ENCODE assay signal across 8 cellular contexts in genomic region chr1:11099310-11100148, GRCh38. TPM values are rescaled to one million over a fixed set of nuclear protein-coding genes. Genes with fewer than 3 reads are reported as not detected.
DNase-seq lines count a peak whose midpoint lies in the region; ATAC-seq and TF ChIP-seq lines count a peak whose summit lies in the region.

Gene EXOSC10, minus strand, starts transcription at chr1:11099869. Its CDS starts 38 bp downstream, at chr1:11099831.

- intact Hi-C loops in activated B cell treated with CpG ODN at 0.5 μM for 24 hours (cut with micrococcal nuclease) = loop anchor here (1.0 kb wide), 2 partner anchors 39 to 163 kb away; partner anchors contain the start of genes MTOR and SRM

- WGBS in smooth muscle cell (ENCODE audit: low lambda C conversion rate) = 1% methylated on average over 78 of the region's 78 CpGs

- H3K4me1 ChIP-seq in ACC112 (ENCODE audit: control insufficient read depth, insufficient read depth, low read length, unreplicated experiment) (peaks cover 13% of the 10 kb centered on the region), smooth muscle cell (ENCODE audit: low read depth) (peaks cover 17% of the 10 kb centered on the region)

- H3K4me3 Mint-ChIP-seq in activated B cell treated with CpG ODN at 0.5 μM for 24 hours = peak within 1 kb of the TSS; percentile 95

- POLR2A ChIA-PET in activated B cell treated with CpG ODN at 0.5 μM for 24 hours (lab: Charles Lee) = interaction anchor here (0.6 to 3.4 kb wide), 17 partner anchors 9 to 1356 kb away, joined by 3 to 25 read pairs (median 4); partner anchors contain the start of genes MTOR, SRM and TARDBP

- H3K36me3 ChIP-seq in ACC112 (ENCODE audit: insufficient read depth, low read length) = peaks cover 5% of the 10 kb centered on the region; the same call in 1 of the 2 replicates
- H3K36me3 ChIP-seq in smooth muscle cell (ENCODE audit: low read depth) = peaks cover 8% of the 10 kb centered on the region

- H3K27me3 ChIP-seq in ACC112 (ENCODE audit: insufficient read depth, low read length) (no peaks in the 10 kb centered on the region), smooth muscle cell (ENCODE audit: low read depth) (no peaks in the 10 kb centered on the region)

- H3K36me3 Mint-ChIP-seq in activated B cell treated with CpG ODN at 0.5 μM for 24 hours (ENCODE audit: low read depth) = peaks cover 26% of the 10 kb centered on the region

- H3K4me1 Mint-ChIP-seq in activated B cell treated with CpG ODN at 0.5 μM for 24 hours = peaks cover 15% of the 10 kb centered on the region

- H3K79me2 ChIP-seq in ACC112 (ENCODE audit: control insufficient read depth, insufficient read depth, low read length, unreplicated experiment) (peaks cover 21% of the 10 kb centered on the region), smooth muscle cell (ENCODE audit: low read depth) (peaks cover 24% of the 10 kb centered on the region)

- no peak for TF ChIP-seq CTCF in activated B cell treated with CpG ODN at 0.5 μM for 24 hours (IDR thresholded peaks at IDR 0.05)
- no peak for TF ChIP-seq CTCF in cardiac fibroblast (IDR thresholded peaks at IDR 0.05; ENCODE audit: low read depth, low read length)
- no peak for TF ChIP-seq CTCF in smooth muscle cell (IDR thresholded peaks at IDR 0.05; ENCODE audit: borderline replicate concordance, insufficient read depth, poor library complexity, severe bottlenecking)

- H3K9me3 Mint-ChIP-seq in activated B cell treated with CpG ODN at 0.5 μM for 24 hours = no peaks in the 10 kb centered on the region

- H3K27ac ChIP-seq in ACC112 (ENCODE audit: low read depth, low read length) = peak within 1 kb of the TSS; percentile 58
- H3K27ac ChIP-seq in smooth muscle cell (ENCODE audit: low read depth) = peak within 1 kb of the TSS; percentile 47

- H3K9me3 ChIP-seq in smooth muscle cell (replicated peaks; ENCODE audit: low read depth) = no peaks in the 10 kb centered on the region

- H3K4me3 ChIP-seq in ACC112 (ENCODE audit: low read depth, low read length) = peak within 1 kb of the TSS; percentile 97
- H3K4me3 ChIP-seq in cardiac fibroblast (replicated peaks in 1 of 2; ENCODE audit: low read depth in 2 of 2, low read length in 2 of 2) = peak within 1 kb of the TSS; percentile 97 to 99
- peak within 1 kb of the TSS; percentile 98 for H3K4me3 ChIP-seq in smooth muscle cell

- DNase-seq in NCI-H2227 treated with DMSO at 0.1 percent for 48 hours (lab: John Stamatoyannopoulos, UW) (peak; percentile 86), activated B cell treated with CpG ODN at 0.5 μM for 24 hours (peak; percentile 94), cardiac fibroblast (ENCODE audit: low read depth in 2 of 2) (peak; percentile 89 to 90), iPS-NIHi7 (ENCODE audit: extremely low spot score) (peak; percentile 100), smooth muscle cell (lab: John Stamatoyannopoulos, UW; ENCODE audit: unreplicated experiment) (peak; percentile 79)

- no peaks in the 10 kb centered on the region for H4K20me1 ChIP-seq in smooth muscle cell (ENCODE audit: low read depth)

- no peaks in the 10 kb centered on the region for H3K27me3 Mint-ChIP-seq in activated B cell treated with CpG ODN at 0.5 μM for 24 hours

- peak; percentile 66 for ATAC-seq in GM18873 (IDR thresholded peaks at IDR 0.05; ENCODE audit: low FRiP score, unreplicated experiment)
- peak; percentile 87 for ATAC-seq in HG03159 (IDR thresholded peaks at IDR 0.05; ENCODE audit: unreplicated experiment)
- ATAC-seq in activated B cell treated with CpG ODN at 0.5 μM for 24 hours (ENCODE audit: low read depth) = peak; percentile 97

- H3F3A ChIP-seq in smooth muscle cell (ENCODE audit: low read depth) = no peaks in the 10 kb centered on the region

- peak within 1 kb of the TSS; percentile 96 for H3K9ac ChIP-seq in smooth muscle cell (ENCODE audit: low read depth)

- CTCF ChIA-PET in activated B cell treated with CpG ODN at 0.5 μM for 24 hours (lab: Charles Lee) = interaction anchor here (0.6 to 1.3 kb wide), 3 partner anchors 62 to 1216 kb away, joined by 3 to 4 read pairs (median 3); no protein-coding TSS in a partner anchor

- H2AFZ ChIP-seq in ACC112 (ENCODE audit: low read length, unreplicated experiment) = peak within 1 kb of the TSS; percentile 86
- H2AFZ ChIP-seq in smooth muscle cell (ENCODE audit: low read depth) = peak within 1 kb of the TSS; percentile 94

- H3K27ac Mint-ChIP-seq in activated B cell treated with CpG ODN at 0.5 μM for 24 hours = peak within 1 kb of the TSS; percentile 93

- peak within 1 kb of the TSS; percentile 99 for H3K4me2 ChIP-seq in smooth muscle cell

RNA-seq across cellular contexts. Expression of gene EXOSC10, which starts in this region (rescaled TPM):
- total RNA-seq in activated B cell treated with CpG ODN at 0.5 μM for 24 hours = 89.3 and 108 TPM in 2 replicates
- total RNA-seq in smooth muscle cell = 59.2 and 59.9 TPM in 2 replicates
- 49.2 and 68.1 TPM in 2 replicates for polyA plus RNA-seq in smooth muscle cell

Comparison
In these comparisons a context has a peak if more than half of its experiments do, and no peak if none do; other contexts are left out.
1. Peak in every context shown above with its lines: DNase-seq, ATAC-seq, H3K4me3 ChIP-seq and H3K27ac ChIP-seq.